Comparison of ENCODE assay signal across 25 cellular contexts in the genomic region with DNA sequence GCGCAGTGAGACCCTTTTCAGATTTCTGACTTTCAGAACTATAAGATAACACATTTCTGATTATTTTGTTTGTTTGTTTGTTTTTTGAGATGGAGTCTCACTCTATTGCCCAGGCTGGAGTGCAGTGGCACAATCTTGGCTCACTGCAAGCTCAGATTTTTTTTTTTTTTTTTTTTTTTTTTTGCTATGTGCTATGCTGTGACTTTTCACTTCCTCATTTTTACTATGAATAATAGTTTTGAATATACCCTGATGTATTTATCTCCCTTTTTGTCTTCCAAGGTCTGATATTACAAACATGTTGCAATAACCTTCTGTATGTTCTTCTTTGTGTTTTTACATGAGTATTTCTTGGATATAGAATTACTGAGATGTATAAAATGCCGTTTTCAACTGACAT.
"Had no signal": no experiment of that assay in that cellular context is flagged by ENCODE, and none has a peak within 500 bp of the region (broad histone marks: within the 10 kb centered on the region; RNA-seq: fewer than 3 reads in every experiment).

No MANE protein-coding gene starts in this region.

- DNase-seq: activated B cell treated with CpG ODN at 0.5 μM for 24 hours; activated CD4-positive, alpha-beta T cell treated with anti-CD3 and anti-CD28 coated beads for 48 hours; activated CD4-positive, alpha-beta T cell treated with anti-CD3 and anti-CD28 coated beads, Interleukin-2, amount 50 U/mL, for 1 hour; activated CD4-positive, alpha-beta T cell treated with anti-CD3 and anti-CD28 coated beads, Interleukin-2, amount 50 U/mL, for 48 hours; activated CD8-positive, alpha-beta memory T cell treated with anti-CD3 and anti-CD28 coated beads for 24 hours; activated CD8-positive, alpha-beta memory T cell treated with anti-CD3 and anti-CD28 coated beads, Interleukin-2, amount 50 U/mL, for 4 hours; activated CD8-positive, alpha-beta T cell treated with anti-CD3 and anti-CD28 coated beads for 36 hours; activated effector memory CD4-positive, alpha-beta T cell treated with anti-CD3 and anti-CD28 coated beads, Interleukin-2, amount 50 U/mL, for 16 hours; activated naive CD4-positive, alpha-beta T cell treated with anti-CD3 and anti-CD28 coated beads for 36 hours; activated naive CD8-positive, alpha-beta T cell treated with anti-CD3 and anti-CD28 coated beads for 36 hours; activated naive CD8-positive, alpha-beta T cell treated with anti-CD3 and anti-CD28 coated beads, Interleukin-2, amount 50 U/mL, for 24 hours; activated T-cell treated with anti-CD3 and anti-CD28 coated beads, Interleukin-2, amount 50 U/mL, for 1 hour; activated T-cell treated with anti-CD3 and anti-CD28 coated beads, Interleukin-2, amount 50 U/mL, for 48 hours; adrenal gland; amygdala; aorta; body of pancreas; caudate nucleus; cortex of kidney; effector CD8-positive, alpha-beta T cell; foreskin fibroblast; head of caudate nucleus; hippocampal formation; T1000; WERI-Rb-1 had no signal
